In the genomic region with DNA sequence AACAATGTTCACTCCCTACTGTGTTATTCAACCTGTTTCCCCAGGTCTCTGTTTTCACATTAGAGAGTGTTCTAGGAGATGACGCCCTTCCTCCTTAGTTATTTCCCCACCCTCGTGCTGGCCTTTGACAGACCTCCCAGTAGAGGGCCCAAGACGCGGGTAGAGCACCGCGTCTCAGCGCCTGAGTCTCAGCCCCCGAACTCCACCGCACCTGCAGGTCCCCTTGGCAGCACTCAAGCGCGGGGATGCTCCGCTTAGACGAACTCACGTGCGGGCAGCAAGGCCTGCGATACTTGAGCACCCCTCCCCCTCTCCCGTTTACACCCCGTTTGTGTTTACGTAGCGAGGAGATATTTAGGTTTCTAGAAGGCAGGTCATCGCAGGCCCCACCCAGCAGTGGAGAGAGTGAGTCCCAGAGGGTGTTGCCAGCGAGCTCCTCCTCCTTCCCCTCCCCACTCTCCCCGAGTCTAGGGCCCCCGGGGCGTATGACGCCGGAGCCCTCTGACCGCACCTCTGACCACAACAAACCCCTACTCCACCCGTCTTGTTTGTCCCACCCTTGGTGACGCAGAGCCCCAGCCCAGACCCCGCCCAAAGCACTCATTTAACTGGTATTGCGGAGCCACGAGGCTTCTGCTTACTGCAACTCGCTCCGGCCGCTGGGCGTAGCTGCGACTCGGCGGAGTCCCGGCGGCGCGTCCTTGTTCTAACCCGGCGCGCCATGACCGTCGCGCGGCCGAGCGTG, we compare ENCODE assay signal across 1 cellular context.
TF ChIP-seq lines count a peak whose summit lies in the region.

A gene with protein sequence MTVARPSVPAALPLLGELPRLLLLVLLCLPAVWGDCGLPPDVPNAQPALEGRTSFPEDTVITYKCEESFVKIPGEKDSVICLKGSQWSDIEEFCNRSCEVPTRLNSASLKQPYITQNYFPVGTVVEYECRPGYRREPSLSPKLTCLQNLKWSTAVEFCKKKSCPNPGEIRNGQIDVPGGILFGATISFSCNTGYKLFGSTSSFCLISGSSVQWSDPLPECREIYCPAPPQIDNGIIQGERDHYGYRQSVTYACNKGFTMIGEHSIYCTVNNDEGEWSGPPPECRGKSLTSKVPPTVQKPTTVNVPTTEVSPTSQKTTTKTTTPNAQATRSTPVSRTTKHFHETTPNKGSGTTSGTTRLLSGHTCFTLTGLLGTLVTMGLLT (plus strand): TSS at position 634 of the 745 bp plus-strand sequence. CDS start 88 bp downstream, at position 722.

TF ChIP-seq in HepG2, 621 proteins besides CTCF, POLR2A, EP300 and RAD21 (continued from another document and continues in another):
- TF ChIP-seq, protein P1, sequence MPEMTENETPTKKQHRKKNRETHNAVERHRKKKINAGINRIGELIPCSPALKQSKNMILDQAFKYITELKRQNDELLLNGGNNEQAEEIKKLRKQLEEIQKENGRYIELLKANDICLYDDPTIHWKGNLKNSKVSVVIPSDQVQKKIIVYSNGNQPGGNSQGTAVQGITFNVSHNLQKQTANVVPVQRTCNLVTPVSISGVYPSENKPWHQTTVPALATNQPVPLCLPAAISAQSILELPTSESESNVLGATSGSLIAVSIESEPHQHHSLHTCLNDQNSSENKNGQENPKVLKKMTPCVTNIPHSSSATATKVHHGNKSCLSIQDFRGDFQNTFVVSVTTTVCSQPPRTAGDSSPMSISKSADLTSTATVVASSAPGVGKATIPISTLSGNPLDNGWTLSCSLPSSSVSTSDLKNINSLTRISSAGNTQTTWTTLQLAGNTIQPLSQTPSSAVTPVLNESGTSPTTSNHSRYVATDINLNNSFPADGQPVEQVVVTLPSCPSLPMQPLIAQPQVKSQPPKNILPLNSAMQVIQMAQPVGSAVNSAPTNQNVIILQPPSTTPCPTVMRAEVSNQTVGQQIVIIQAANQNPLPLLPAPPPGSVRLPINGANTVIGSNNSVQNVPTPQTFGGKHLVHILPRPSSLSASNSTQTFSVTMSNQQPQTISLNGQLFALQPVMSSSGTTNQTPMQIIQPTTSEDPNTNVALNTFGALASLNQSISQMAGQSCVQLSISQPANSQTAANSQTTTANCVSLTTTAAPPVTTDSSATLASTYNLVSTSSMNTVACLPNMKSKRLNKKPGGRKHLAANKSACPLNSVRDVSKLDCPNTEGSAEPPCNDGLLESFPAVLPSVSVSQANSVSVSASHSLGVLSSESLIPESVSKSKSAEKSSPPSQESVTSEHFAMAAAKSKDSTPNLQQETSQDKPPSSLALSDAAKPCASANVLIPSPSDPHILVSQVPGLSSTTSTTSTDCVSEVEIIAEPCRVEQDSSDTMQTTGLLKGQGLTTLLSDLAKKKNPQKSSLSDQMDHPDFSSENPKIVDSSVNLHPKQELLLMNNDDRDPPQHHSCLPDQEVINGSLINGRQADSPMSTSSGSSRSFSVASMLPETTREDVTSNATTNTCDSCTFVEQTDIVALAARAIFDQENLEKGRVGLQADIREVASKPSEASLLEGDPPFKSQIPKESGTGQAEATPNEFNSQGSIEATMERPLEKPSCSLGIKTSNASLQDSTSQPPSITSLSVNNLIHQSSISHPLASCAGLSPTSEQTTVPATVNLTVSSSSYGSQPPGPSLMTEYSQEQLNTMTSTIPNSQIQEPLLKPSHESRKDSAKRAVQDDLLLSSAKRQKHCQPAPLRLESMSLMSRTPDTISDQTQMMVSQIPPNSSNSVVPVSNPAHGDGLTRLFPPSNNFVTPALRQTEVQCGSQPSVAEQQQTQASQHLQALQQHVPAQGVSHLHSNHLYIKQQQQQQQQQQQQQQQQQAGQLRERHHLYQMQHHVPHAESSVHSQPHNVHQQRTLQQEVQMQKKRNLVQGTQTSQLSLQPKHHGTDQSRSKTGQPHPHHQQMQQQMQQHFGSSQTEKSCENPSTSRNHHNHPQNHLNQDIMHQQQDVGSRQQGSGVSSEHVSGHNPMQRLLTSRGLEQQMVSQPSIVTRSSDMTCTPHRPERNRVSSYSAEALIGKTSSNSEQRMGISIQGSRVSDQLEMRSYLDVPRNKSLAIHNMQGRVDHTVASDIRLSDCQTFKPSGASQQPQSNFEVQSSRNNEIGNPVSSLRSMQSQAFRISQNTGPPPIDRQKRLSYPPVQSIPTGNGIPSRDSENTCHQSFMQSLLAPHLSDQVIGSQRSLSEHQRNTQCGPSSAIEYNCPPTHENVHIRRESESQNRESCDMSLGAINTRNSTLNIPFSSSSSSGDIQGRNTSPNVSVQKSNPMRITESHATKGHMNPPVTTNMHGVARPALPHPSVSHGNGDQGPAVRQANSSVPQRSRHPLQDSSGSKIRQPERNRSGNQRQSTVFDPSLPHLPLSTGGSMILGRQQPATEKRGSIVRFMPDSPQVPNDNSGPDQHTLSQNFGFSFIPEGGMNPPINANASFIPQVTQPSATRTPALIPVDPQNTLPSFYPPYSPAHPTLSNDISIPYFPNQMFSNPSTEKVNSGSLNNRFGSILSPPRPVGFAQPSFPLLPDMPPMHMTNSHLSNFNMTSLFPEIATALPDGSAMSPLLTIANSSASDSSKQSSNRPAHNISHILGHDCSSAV (CRISPR knock-in tag; IDR thresholded peaks at IDR 0.05; ENCODE audit: borderline replicate concordance): no peak
- TF ChIP-seq, protein P2, sequence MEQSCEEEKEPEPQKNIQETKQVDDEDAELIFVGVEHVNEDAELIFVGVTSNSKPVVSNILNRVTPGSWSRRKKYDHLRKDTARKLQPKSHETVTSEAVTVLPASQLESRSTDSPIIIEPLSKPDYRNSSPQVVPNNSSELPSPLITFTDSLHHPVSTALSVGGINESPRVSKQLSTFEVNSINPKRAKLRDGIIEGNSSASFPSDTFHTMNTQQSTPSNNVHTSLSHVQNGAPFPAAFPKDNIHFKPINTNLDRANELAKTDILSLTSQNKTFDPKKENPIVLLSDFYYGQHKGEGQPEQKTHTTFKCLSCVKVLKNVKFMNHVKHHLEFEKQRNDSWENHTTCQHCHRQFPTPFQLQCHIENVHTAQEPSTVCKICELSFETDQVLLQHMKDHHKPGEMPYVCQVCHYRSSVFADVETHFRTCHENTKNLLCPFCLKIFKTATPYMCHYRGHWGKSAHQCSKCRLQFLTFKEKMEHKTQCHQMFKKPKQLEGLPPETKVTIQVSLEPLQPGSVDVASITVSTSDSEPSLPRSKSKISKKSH (CRISPR knock-in tag; IDR thresholded peaks at IDR 0.05; ENCODE audit: borderline replicate concordance): no peak
- TF ChIP-seq SOX5 (CRISPR knock-in tag; IDR thresholded peaks at IDR 0.05; ENCODE audit: borderline replicate concordance) (peak; percentile 80; the same call in 1 of the 2 replicates), KLF6 (CRISPR knock-in tag; IDR thresholded peaks at IDR 0.05) (peak; percentile 36; the same call in 1 of the 2 replicates), SATB2 (CRISPR knock-in tag; IDR thresholded peaks at IDR 0.05) (0 out of 2 replicates have a peak, but pooled peaks have one; percentile 35), ZEB1 (IDR thresholded peaks at IDR 0.05; ENCODE audit: insufficient replicate concordance, low read depth) (no peak), ERF (CRISPR knock-in tag; IDR thresholded peaks at IDR 0.05) (no peak; the same call in 1 of the 2 replicates), DMAP1 (CRISPR knock-in tag; IDR thresholded peaks at IDR 0.05) (peak; percentile 74; the same call in 1 of the 2 replicates), TCF7 (IDR thresholded peaks at IDR 0.05; ENCODE audit: low read depth) (peak; percentile 35; the same call in 1 of the 2 replicates), CHD4 (IDR thresholded peaks at IDR 0.05; ENCODE audit: borderline replicate concordance, low read length) (no peak), RBM39 (IDR thresholded peaks at IDR 0.05; ENCODE audit: low read depth, low read length, poor library complexity, severe bottlenecking) (no peak), MED13 (CRISPR knock-in tag; IDR thresholded peaks at IDR 0.05) (no peak)
- TF ChIP-seq, protein P3, sequence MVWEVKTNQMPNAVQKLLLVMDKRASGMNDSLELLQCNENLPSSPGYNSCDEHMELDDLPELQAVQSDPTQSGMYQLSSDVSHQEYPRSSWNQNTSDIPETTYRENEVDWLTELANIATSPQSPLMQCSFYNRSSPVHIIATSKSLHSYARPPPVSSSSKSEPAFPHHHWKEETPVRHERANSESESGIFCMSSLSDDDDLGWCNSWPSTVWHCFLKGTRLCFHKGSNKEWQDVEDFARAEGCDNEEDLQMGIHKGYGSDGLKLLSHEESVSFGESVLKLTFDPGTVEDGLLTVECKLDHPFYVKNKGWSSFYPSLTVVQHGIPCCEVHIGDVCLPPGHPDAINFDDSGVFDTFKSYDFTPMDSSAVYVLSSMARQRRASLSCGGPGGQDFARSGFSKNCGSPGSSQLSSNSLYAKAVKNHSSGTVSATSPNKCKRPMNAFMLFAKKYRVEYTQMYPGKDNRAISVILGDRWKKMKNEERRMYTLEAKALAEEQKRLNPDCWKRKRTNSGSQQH (CRISPR knock-in tag; IDR thresholded peaks at IDR 0.05; ENCODE audit: low read depth): no peak
- TF ChIP-seq, protein P4, sequence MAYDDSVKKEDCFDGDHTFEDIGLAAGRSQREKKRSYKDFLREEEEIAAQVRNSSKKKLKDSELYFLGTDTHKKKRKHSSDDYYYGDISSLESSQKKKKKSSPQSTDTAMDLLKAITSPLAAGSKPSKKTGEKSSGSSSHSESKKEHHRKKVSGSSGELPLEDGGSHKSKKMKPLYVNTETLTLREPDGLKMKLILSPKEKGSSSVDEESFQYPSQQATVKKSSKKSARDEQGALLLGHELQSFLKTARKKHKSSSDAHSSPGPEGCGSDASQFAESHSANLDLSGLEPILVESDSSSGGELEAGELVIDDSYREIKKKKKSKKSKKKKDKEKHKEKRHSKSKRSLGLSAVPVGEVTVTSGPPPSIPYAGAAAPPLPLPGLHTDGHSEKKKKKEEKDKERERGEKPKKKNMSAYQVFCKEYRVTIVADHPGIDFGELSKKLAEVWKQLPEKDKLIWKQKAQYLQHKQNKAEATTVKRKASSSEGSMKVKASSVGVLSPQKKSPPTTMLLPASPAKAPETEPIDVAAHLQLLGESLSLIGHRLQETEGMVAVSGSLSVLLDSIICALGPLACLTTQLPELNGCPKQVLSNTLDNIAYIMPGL (CRISPR knock-in tag; IDR thresholded peaks at IDR 0.05; ENCODE audit: borderline replicate concordance in 1 of 2, low read depth in 1 of 2): peak; percentile 78 to 83; a peak in 3 of 4 replicates
- TF ChIP-seq, protein P5, sequence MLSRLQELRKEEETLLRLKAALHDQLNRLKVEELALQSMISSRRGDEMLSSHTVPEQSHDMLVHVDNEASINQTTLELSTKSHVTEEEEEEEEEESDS (CRISPR knock-in tag; IDR thresholded peaks at IDR 0.05; ENCODE audit: borderline replicate concordance): no peak
- TF ChIP-seq, protein P6, sequence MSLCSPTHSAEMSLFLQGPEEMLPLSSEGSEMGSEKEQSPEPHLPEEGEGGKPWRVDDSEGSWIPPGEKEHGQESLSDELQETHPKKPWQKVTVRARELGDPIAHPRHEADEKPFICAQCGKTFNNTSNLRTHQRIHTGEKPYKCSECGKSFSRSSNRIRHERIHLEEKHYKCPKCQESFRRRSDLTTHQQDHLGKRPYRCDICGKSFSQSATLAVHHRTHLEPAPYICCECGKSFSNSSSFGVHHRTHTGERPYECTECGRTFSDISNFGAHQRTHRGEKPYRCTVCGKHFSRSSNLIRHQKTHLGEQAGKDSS (CRISPR knock-in tag; IDR thresholded peaks at IDR 0.05; ENCODE audit: borderline replicate concordance, low read depth): no peak; the same call in none of the 2 replicates
- TF ChIP-seq, protein P7, sequence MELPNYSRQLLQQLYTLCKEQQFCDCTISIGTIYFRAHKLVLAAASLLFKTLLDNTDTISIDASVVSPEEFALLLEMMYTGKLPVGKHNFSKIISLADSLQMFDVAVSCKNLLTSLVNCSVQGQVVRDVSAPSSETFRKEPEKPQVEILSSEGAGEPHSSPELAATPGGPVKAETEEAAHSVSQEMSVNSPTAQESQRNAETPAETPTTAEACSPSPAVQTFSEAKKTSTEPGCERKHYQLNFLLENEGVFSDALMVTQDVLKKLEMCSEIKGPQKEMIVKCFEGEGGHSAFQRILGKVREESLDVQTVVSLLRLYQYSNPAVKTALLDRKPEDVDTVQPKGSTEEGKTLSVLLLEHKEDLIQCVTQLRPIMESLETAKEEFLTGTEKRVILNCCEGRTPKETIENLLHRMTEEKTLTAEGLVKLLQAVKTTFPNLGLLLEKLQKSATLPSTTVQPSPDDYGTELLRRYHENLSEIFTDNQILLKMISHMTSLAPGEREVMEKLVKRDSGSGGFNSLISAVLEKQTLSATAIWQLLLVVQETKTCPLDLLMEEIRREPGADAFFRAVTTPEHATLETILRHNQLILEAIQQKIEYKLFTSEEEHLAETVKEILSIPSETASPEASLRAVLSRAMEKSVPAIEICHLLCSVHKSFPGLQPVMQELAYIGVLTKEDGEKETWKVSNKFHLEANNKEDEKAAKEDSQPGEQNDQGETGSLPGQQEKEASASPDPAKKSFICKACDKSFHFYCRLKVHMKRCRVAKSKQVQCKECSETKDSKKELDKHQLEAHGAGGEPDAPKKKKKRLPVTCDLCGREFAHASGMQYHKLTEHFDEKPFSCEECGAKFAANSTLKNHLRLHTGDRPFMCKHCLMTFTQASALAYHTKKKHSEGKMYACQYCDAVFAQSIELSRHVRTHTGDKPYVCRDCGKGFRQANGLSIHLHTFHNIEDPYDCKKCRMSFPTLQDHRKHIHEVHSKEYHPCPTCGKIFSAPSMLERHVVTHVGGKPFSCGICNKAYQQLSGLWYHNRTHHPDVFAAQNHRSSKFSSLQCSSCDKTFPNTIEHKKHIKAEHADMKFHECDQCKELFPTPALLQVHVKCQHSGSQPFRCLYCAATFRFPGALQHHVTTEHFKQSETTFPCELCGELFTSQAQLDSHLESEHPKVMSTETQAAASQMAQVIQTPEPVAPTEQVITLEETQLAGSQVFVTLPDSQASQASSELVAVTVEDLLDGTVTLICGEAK (IDR thresholded peaks at IDR 0.05): no peak
- TF ChIP-seq, protein P7 (CRISPR knock-in tag; IDR thresholded peaks at IDR 0.05): no peak; the same call in 1 of the 2 replicates
